In genomic region chr3:196501316-196502064, GRCh38 we compare ENCODE assay signal across 8 cellular contexts. TPM values are rescaled to one million over a fixed set of nuclear protein-coding genes. Genes with fewer than 3 reads are reported as not detected.
DNase-seq lines count a peak whose midpoint lies in the region; FAIRE-seq and TF ChIP-seq lines count a peak whose summit lies in the region.

No MANE protein-coding gene starts in this region.

- H3K4me3 ChIP-seq in GM12864 (ENCODE audit: low read depth, low read length) (peak overlapping the region; percentile 81), foreskin fibroblast (ENCODE audit: low read depth in 1 of 2, low read length in 2 of 2) (peak overlapping the region; percentile 98 to 99), skeletal muscle satellite cell (ENCODE audit: low read length) (peak overlapping the region; percentile 80)

- peaks cover 32% of the 10 kb centered on the region for H3K4me1 Mint-ChIP-seq in T-helper 2 cell treated with Interferon-gamma antibody and Interleukin-4, amounts not matched to agents 5 μg/mL and 100 μg/mL, for 36 hours (ENCODE audit: low read depth)

- H3K36me3 ChIP-seq in skeletal muscle satellite cell (ENCODE audit: insufficient read depth, low read length): no peaks in the 10 kb centered on the region

- H3K9me3 ChIP-seq in skeletal muscle satellite cell (replicated peaks; ENCODE audit: low read length): no peaks in the 10 kb centered on the region

- peak overlapping the region; percentile 98 for H3K27ac Mint-ChIP-seq in T-helper 2 cell treated with Interferon-gamma antibody and Interleukin-4, amounts not matched to agents 5 μg/mL and 100 μg/mL, for 36 hours

- H3K27me3 Mint-ChIP-seq in T-helper 2 cell treated with Interferon-gamma antibody and Interleukin-4, amounts not matched to agents 5 μg/mL and 100 μg/mL, for 36 hours (ENCODE audit: low read depth): no peaks in the 10 kb centered on the region

- H3K4me1 ChIP-seq in skeletal muscle satellite cell (ENCODE audit: control insufficient read depth, insufficient read depth, low read length): peaks cover 18% of the 10 kb centered on the region

- H3K9me3 Mint-ChIP-seq in T-helper 2 cell treated with Interferon-gamma antibody and Interleukin-4, amounts not matched to agents 5 μg/mL and 100 μg/mL, for 36 hours: peaks cover 8% of the 10 kb centered on the region

- DNase-seq in ACHN: peak; percentile 33
- DNase-seq in GM12864 (ENCODE audit: low read depth): no peak
- no peak for DNase-seq in T-helper 2 cell treated with Interferon-gamma antibody and Interleukin-4, amounts not matched to agents 5 μg/mL and 100 μg/mL, for 36 hours (ENCODE audit: low spot score)
- peak; percentile 12 to 48 for DNase-seq in foreskin fibroblast
- no peak for DNase-seq in GM19239 (ENCODE audit: insufficient read length, low spot score)
- no peak for DNase-seq in Ammon's horn (ENCODE audit: low spot score)
- DNase-seq in NCI-H2029 treated with DMSO at 0.1 percent for 48 hours (lab: John Stamatoyannopoulos, UW): no peak

- H3K9ac ChIP-seq in skeletal muscle satellite cell (ENCODE audit: low read depth, low read length): peak overlapping the region; percentile 87

- no peaks in the 10 kb centered on the region for H3K27me3 ChIP-seq in skeletal muscle satellite cell (ENCODE audit: control insufficient read depth, insufficient read depth, low read length)

- peak overlapping the region; percentile 98 for H3K4me3 Mint-ChIP-seq in T-helper 2 cell treated with Interferon-gamma antibody and Interleukin-4, amounts not matched to agents 5 μg/mL and 100 μg/mL, for 36 hours

- H3K36me3 Mint-ChIP-seq in T-helper 2 cell treated with Interferon-gamma antibody and Interleukin-4, amounts not matched to agents 5 μg/mL and 100 μg/mL, for 36 hours (ENCODE audit: low read depth): peaks cover 53% of the 10 kb centered on the region

- in situ Hi-C loops in ACHN (cut with HindIII; ENCODE audit: low pct_ligation_motif_present, low pct_unique_long_range_greater_than_20kb, low sequenced_read_pairs): no loop called here

- H3K4me2 ChIP-seq in skeletal muscle satellite cell (ENCODE audit: low read length): peak overlapping the region; percentile 87

- TF ChIP-seq CTCF in GM12864 (IDR thresholded peaks at IDR 0.05; ENCODE audit: low read depth, low read length, missing control alignments): no peak
- no peak for TF ChIP-seq CTCF in foreskin fibroblast (IDR thresholded peaks at IDR 0.05; ENCODE audit: low read depth, low read length)

- FAIRE-seq in GM19239 (lab: Jason Lieb, UNC): no peak

RNA-seq across cellular contexts. Expression of gene RNF168, which starts 2.1 kb away (rescaled TPM):
- total RNA-seq in skeletal muscle satellite cell (2012; rRNA removed): 14.2 and 14.6 TPM in 2 replicates

RNA-seq across cellular contexts. Expression of gene SMCO1, which starts 13.7 kb away (rescaled TPM):
- total RNA-seq in skeletal muscle satellite cell (2012; rRNA removed): not detected in 2 replicates

Comparison
In these comparisons a context has a peak if more than half of its experiments do, and no peak if none do; other contexts are left out.
1. DNase-seq: peak in ACHN (single experiment) and foreskin fibroblast (2 of 2); none in GM12864 (single experiment), T-helper 2 cell treated with Interferon-gamma antibody and Interleukin-4, amounts not matched to agents 5 μg/mL and 100 μg/mL, for 36 hours (single experiment), GM19239 (single experiment), Ammon's horn (single experiment) and NCI-H2029 treated with DMSO at 0.1 percent for 48 hours (single experiment).
2. Peak in every context shown above with its lines, with median percentiles within 50 percentile points of each other: H3K4me3 ChIP-seq.